In the genomic region with DNA sequence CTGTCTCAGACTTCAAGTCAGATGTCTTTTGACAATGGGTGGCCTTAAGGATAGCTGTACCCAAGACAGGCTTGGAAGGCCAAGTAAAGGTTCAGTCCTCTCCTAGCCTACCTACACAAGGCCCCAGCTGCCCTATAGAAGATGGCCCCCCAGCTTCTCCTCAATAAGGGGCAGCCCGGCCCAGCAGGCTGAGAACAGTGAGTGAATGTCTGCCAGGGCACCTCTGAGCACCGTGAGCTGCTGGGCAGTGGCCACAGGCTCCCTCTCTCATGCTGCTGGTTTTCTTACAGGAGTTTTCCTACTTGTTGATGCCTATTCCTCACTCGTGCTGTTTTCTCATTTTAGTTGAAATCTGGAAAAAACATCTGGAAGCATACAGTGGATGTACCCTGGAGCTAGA, we compare ENCODE assay signal across 20 cellular contexts. TPM values are rescaled to one million over a fixed set of nuclear protein-coding genes. Genes with fewer than 3 reads are reported as not detected.
DNase-seq lines count a peak whose midpoint lies in the region; ATAC-seq and TF ChIP-seq lines count a peak whose summit lies in the region.
"Had no signal": no experiment of that assay in that cellular context is flagged by ENCODE, and none has a peak within 500 bp of the region (broad histone marks: within the 10 kb centered on the region; RNA-seq: fewer than 3 reads in every experiment).

No MANE protein-coding gene starts in this region.

- peak overlapping the region in 6 of 7 donors; percentile 8 to 75 (median 36) for H3K27ac Mint-ChIP-seq in CD4-positive, alpha-beta memory T cell
- peak overlapping the region; percentile 61 for H3K27ac Mint-ChIP-seq in central memory CD8-positive, alpha-beta T cell (ENCODE audit: low read depth)
- H3K27ac Mint-ChIP-seq in effector memory CD8-positive, alpha-beta T cell = peak overlapping the region in 1 of 2 donors; percentile 59

- H3K36me3 Mint-ChIP-seq in CD4-positive, alpha-beta memory T cell = peaks cover 64 to 92% of the 10 kb centered on the region in 2 donors
- H3K36me3 Mint-ChIP-seq in central memory CD8-positive, alpha-beta T cell (ENCODE audit: insufficient read depth) = peaks cover 73% of the 10 kb centered on the region
- H3K36me3 Mint-ChIP-seq in effector memory CD8-positive, alpha-beta T cell (ENCODE audit: insufficient read depth) = peaks cover 83% of the 10 kb centered on the region

- no peaks in the 10 kb centered on the region for H3K9me3 ChIP-seq in CD4-positive, alpha-beta memory T cell (ENCODE audit: control insufficient read depth in 1 of 2, low read length in 2 of 2)
- no peaks in the 10 kb centered on the region for H3K9me3 ChIP-seq in psoas muscle
- H3K9me3 ChIP-seq: adrenal gland; BLaER1 treated with 17β-estradiol and CSF1 and Interleukin-3, amounts not matched to agents 10 nM and 100 nM; esophagus squamous epithelium; left lung; upper lobe of left lung had no signal

- no peak for TF ChIP-seq CTCF in psoas muscle (IDR thresholded peaks at IDR 0.05)

- peaks cover 0 to 21% (median 7%) of the 10 kb centered on the region in 4 donors for H3K4me1 Mint-ChIP-seq in CD4-positive, alpha-beta memory T cell
- peaks cover 11% of the 10 kb centered on the region for H3K4me1 Mint-ChIP-seq in central memory CD8-positive, alpha-beta T cell
- H3K4me1 Mint-ChIP-seq in effector memory CD8-positive, alpha-beta T cell (ENCODE audit: low read depth in 2 of 2) = peaks cover 3% of the 10 kb centered on the region in 2 donors

- H3K36me3 ChIP-seq in CD4-positive, alpha-beta memory T cell (ENCODE audit: insufficient read depth, low read length) = peaks cover 77% of the 10 kb centered on the region
- H3K36me3 ChIP-seq in psoas muscle (ENCODE audit: insufficient read depth in 1 of 2, low read depth in 1 of 2) = peaks cover 8 to 95% of the 10 kb centered on the region in 2 donors

- no peak overlapping the region for H3K27ac ChIP-seq in CD4-positive, alpha-beta memory T cell (ENCODE audit: low read depth, low read length)
- H3K27ac ChIP-seq in psoas muscle = peak overlapping the region; percentile 81
- H3K27ac ChIP-seq: BLaER1 treated with 17β-estradiol and CSF1 and Interleukin-3, amounts not matched to agents 10 nM and 100 nM; left lung had no signal

- no peak overlapping the region for H3K4me3 Mint-ChIP-seq in CD4-positive, alpha-beta memory T cell
- H3K4me3 Mint-ChIP-seq in central memory CD8-positive, alpha-beta T cell = no peak overlapping the region
- H3K4me3 Mint-ChIP-seq in effector memory CD8-positive, alpha-beta T cell = no peak overlapping the region

- no peaks in the 10 kb centered on the region for H3K27me3 Mint-ChIP-seq in CD4-positive, alpha-beta memory T cell
- H3K27me3 Mint-ChIP-seq in central memory CD8-positive, alpha-beta T cell = no peaks in the 10 kb centered on the region
- no peaks in the 10 kb centered on the region for H3K27me3 Mint-ChIP-seq in effector memory CD8-positive, alpha-beta T cell

- CTCF ChIA-PET in CD4-positive, alpha-beta memory T cell (lab: Charles Lee; ENCODE audit: partially characterized antibody) = interaction anchor here (1.6 kb wide), 1 partner anchor 191 kb away, joined by 4 read pairs; no protein-coding TSS in a partner anchor

- POLR2A ChIA-PET in CD4-positive, alpha-beta memory T cell (lab: Charles Lee; ENCODE audit: partially characterized antibody) = interaction anchor here (0.9 kb wide), 1 partner anchor 34 kb away, joined by 3 read pairs; no protein-coding TSS in a partner anchor

- no peak overlapping the region for H3K4me3 ChIP-seq in CD4-positive, alpha-beta memory T cell (ENCODE audit: low read length in 2 of 2)
- H3K4me3 ChIP-seq in psoas muscle = no peak overlapping the region
- H3K4me3 ChIP-seq: adrenal gland; BLaER1 treated with 17β-estradiol and CSF1 and Interleukin-3, amounts not matched to agents 10 nM and 100 nM; esophagus squamous epithelium; left lung; upper lobe of left lung had no signal

- peak; percentile 45 for DNase-seq in activated CD8-positive, alpha-beta memory T cell treated with anti-CD3 and anti-CD28 coated beads for 24 hours
- DNase-seq in activated CD8-positive, alpha-beta memory T cell treated with anti-CD3 and anti-CD28 coated beads, Interleukin-2, amount 50 U/mL, for 4 hours = no peak
- no peak for DNase-seq in CD4-positive, alpha-beta memory T cell
- DNase-seq in central memory CD8-positive, alpha-beta T cell (ENCODE audit: low spot score in 2 of 2) = no peak
- DNase-seq in psoas muscle = no peak
- no peak for DNase-seq in effector memory CD8-positive, alpha-beta T cell
- DNase-seq: DMS153; effector CD8-positive, alpha-beta T cell; esophagus squamous epithelium; GF-D8; Karpas-422; left lung; NCI-H1048; NCI-H1930; stimulated activated naive CD4-positive, alpha-beta T cell had no signal

- ATAC-seq in central memory CD8-positive, alpha-beta T cell (replicated peaks; ENCODE audit: extremely low read depth, poor library complexity, severe bottlenecking) = no peak
- ATAC-seq in psoas muscle (no peak), HG03565 (IDR thresholded peaks at IDR 0.05; ENCODE audit: unreplicated experiment) (no peak), HG03442 (IDR thresholded peaks at IDR 0.05; ENCODE audit: unreplicated experiment) (no peak)
- ATAC-seq in effector memory CD8-positive, alpha-beta T cell (replicated peaks) = no peak

- no peaks in the 10 kb centered on the region for H3K9me3 Mint-ChIP-seq in CD4-positive, alpha-beta memory T cell
- H3K9me3 Mint-ChIP-seq in central memory CD8-positive, alpha-beta T cell = no peaks in the 10 kb centered on the region
- no peaks in the 10 kb centered on the region for H3K9me3 Mint-ChIP-seq in effector memory CD8-positive, alpha-beta T cell

- intact Hi-C loops in CD4-positive, alpha-beta memory T cell (cut with micrococcal nuclease) = no loop called here
- intact Hi-C loops in psoas muscle (cut with DNase I) = no loop called here

- 53 to 76% (median 54%) methylated on average over 3 of the region's 3 CpGs for WGBS in psoas muscle, 3 donors

- no peaks in the 10 kb centered on the region for H3K27me3 ChIP-seq in CD4-positive, alpha-beta memory T cell (ENCODE audit: insufficient read depth, low read length)
- no peaks in the 10 kb centered on the region for H3K27me3 ChIP-seq in psoas muscle (ENCODE audit: insufficient read depth in 3 of 3, low read length in 2 of 3)
- H3K27me3 ChIP-seq: adrenal gland; BLaER1 treated with 17β-estradiol and CSF1 and Interleukin-3, amounts not matched to agents 10 nM and 100 nM; esophagus squamous epithelium; left lung; upper lobe of left lung had no signal

- no peaks in the 10 kb centered on the region for H3K4me1 ChIP-seq in CD4-positive, alpha-beta memory T cell (ENCODE audit: insufficient read depth, low read length)
- H3K4me1 ChIP-seq in psoas muscle = peaks cover 26% of the 10 kb centered on the region

RNA-seq across cellular contexts. Expression of gene SECISBP2, which starts 40.1 kb away (rescaled TPM):
- total RNA-seq in CD4-positive, alpha-beta memory T cell = 100 to 1,000 TPM in 1 of 2 experiments, 10 to 100 TPM in 1; 96.5 to 112 TPM
- polyA plus RNA-seq in CD4-positive, alpha-beta memory T cell = 10 to 100 TPM; 12.5 to 23.3 TPM
- 10 to 100 TPM; 26.2 to 49.0 (median 38.6) TPM for total RNA-seq in psoas muscle
- polyA plus RNA-seq in psoas muscle = 10 to 100 TPM; 31.9 to 80.8 (median 45.4) TPM

RNA-seq across cellular contexts. Expression of gene CKS2, which starts 47.4 kb away (rescaled TPM):
- total RNA-seq in CD4-positive, alpha-beta memory T cell = 1 to 10 TPM; 6.5 to 8.5 TPM
- polyA plus RNA-seq in CD4-positive, alpha-beta memory T cell = 10 to 100 TPM; 24.3 to 35.4 TPM
- total RNA-seq in psoas muscle = 10 to 100 TPM in 2 of 4 donors, 1 to 10 TPM in 2; 3.6 to 14.4 (median 10.6) TPM
- polyA plus RNA-seq in psoas muscle = 100 to 1,000 TPM in 1 of 3 donors, 10 to 100 TPM in 2; 25.6 to 170 (median 68.3) TPM
